12 cellular contexts compared by ENCODE assay signal in the genomic region with DNA sequence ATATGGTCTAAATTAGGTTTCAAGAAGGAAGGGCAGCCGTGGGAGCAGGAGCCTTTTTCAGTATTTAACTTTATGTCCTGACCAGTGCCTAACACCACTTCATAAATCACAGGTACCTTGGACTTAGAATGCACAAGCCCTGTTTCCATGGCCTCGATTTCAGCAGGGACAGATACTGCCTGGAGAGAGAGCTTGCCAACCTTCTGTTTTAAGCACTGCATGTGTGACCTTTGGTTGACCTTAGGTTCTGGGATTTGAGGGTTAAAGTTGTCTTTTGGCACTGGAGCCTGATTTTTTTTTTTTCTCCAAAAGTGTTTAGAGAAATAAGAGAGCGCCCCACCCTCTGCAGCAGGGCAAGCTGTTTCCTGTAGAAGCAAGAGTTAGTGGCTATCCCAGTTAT.
DNase-seq lines count a peak whose midpoint lies in the region; ATAC-seq and TF ChIP-seq lines count a peak whose summit lies in the region.
"Had no signal": no experiment of that assay in that cellular context is flagged by ENCODE, and none has a peak within 500 bp of the region (broad histone marks: within the 10 kb centered on the region; RNA-seq: fewer than 3 reads in every experiment).

No MANE protein-coding gene starts in this region.

- H3K27ac ChIP-seq in esophagus squamous epithelium, result peak overlapping the region; percentile 64 to 83 (median 70)
- H3K27ac ChIP-seq in ovary, result no peak overlapping the region
- H3K27ac ChIP-seq: RWPE1 had no signal

- DNase-seq in DMS79 treated with DMSO at 0.1 percent for 48 hours (lab: John Stamatoyannopoulos, UW), result peak; percentile 15
- no peak for DNase-seq in DMS79 (lab: John Stamatoyannopoulos, UW)
- DNase-seq in MG63, result peak; percentile 43
- no peak for DNase-seq in esophagus squamous epithelium (lab: John Stamatoyannopoulos, UW)
- peak in 3 of 5 donors; percentile 31 to 42 (median 36) for DNase-seq in ovary
- no peak for DNase-seq in NCI-H345 (lab: John Stamatoyannopoulos, UW)
- DNase-seq in hepatic stellate cell (ENCODE audit: low spot score), result no peak
- DNase-seq: 8988T, islet precursor cell, NCI-H446 treated with DMSO at 0.1 percent for 48 hours had no signal

- H3K4me1 ChIP-seq in esophagus squamous epithelium (peaks cover 19 to 52% (median 20%) of the 10 kb centered on the region in 3 donors), ovary (ENCODE audit: insufficient read depth) (peaks cover 6% of the 10 kb centered on the region)

- no peak overlapping the region for H3K4me3 ChIP-seq in MG63
- H3K4me3 ChIP-seq in esophagus squamous epithelium, result peak overlapping the region in 2 of 4 donors; percentile 10 to 14
- H3K4me3 ChIP-seq in ovary, result no peak overlapping the region

- H3K36me3 ChIP-seq in MG63 (no peaks in the 10 kb centered on the region; the same call in 1 of the 2 replicates), esophagus squamous epithelium (no peaks in the 10 kb centered on the region), ovary (no peaks in the 10 kb centered on the region)

- H3K9me3 ChIP-seq in MG63 (peaks cover 39% of the 10 kb centered on the region), esophagus squamous epithelium (peaks cover 0 to 20% (median 9%) of the 10 kb centered on the region in 3 donors), ovary (no peaks in the 10 kb centered on the region)

- H3K27me3 ChIP-seq in MG63 (no peaks in the 10 kb centered on the region), esophagus squamous epithelium (no peaks in the 10 kb centered on the region), ovary (no peaks in the 10 kb centered on the region)

- WGBS in esophagus squamous epithelium, 2 donors, result 2 to 10% methylated on average over 3 of the region's 3 CpGs
- WGBS in ovary, 3 donors, result 5 to 7% (median 5%) methylated on average over 3 of the region's 3 CpGs

- TF ChIP-seq CTCF in esophagus squamous epithelium (IDR thresholded peaks at IDR 0.05), result no peak
- TF ChIP-seq CTCF in ovary (IDR thresholded peaks at IDR 0.05), result no peak

- TF ChIP-seq POLR2A in esophagus squamous epithelium (IDR thresholded peaks at IDR 0.05) (no peak), ovary (IDR thresholded peaks at IDR 0.05) (no peak)

- intact Hi-C loops in esophagus squamous epithelium (cut with DNase I), result no loop called here
- intact Hi-C loops in ovary (cut with DNase I), result no loop called here

- ATAC-seq in HG03095 (IDR thresholded peaks at IDR 0.05; ENCODE audit: unreplicated experiment), result no peak

- no peak for TF ChIP-seq EP300 in ovary (IDR thresholded peaks at IDR 0.05)

Comparison
In these comparisons a context has a peak if more than half of its experiments do, and no peak if none do; other contexts are left out.
1. DNase-seq: peak in DMS79 treated with DMSO at 0.1 percent for 48 hours (single experiment), MG63 (single experiment) and ovary (3 of 5); none in DMS79 (single experiment), esophagus squamous epithelium (single experiment), NCI-H345 (single experiment) and hepatic stellate cell (single experiment).
2. H3K27ac ChIP-seq: peak in esophagus squamous epithelium (4 of 4); none in ovary (0 of 2).